Comparison of ENCODE assay signal across 21 cellular contexts in the genomic region with DNA sequence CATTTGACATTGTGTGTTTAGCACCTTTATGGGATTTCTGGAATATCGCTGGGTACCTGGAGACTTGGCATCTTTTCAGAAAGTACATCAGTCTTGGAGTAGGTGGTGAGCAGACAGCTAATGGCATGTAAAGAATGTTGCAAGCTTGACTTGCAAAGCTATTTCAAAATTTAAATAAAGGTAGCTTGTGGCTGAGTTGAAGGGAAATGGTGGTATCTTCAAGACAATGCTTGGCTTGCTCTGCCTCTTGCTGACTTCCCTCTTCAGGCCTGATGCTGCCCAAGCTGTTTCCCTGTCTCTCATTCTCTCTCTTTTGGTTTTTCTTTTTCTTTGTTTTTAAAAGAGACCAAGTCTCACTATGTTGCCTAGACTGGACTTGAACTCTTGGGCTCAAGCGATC. TPM values are rescaled to one million over a fixed set of nuclear protein-coding genes. Genes with fewer than 3 reads are reported as not detected.
A peak's percentile ranks its signal among the peaks of the same experiment; 100 is the strongest.
DNase-seq lines count a peak whose midpoint lies in the region; ATAC-seq and TF ChIP-seq lines count a peak whose summit lies in the region.
"Had no signal": no experiment of that assay in that cellular context is flagged by ENCODE, and none has a peak within 500 bp of the region (broad histone marks: within the 10 kb centered on the region; RNA-seq: fewer than 3 reads in every experiment).

No MANE protein-coding gene starts in this region.

- peaks cover 5% of the 10 kb centered on the region for H3K27me3 Mint-ChIP-seq in glutamatergic neuron (ENCODE audit: unreplicated experiment)
- no peaks in the 10 kb centered on the region for H3K27me3 Mint-ChIP-seq in type B pancreatic cell
- H3K27me3 Mint-ChIP-seq: CD4-positive, CD25-positive, alpha-beta regulatory T cell; stimulated activated memory B cell treated with anti-CD40 and anti-IgM and Interleukin-4, amounts not matched to agents 10 μg/mL and 1 μg/mL and 100 μg/mL, for 72 hours had no signal

- H3K4me1 Mint-ChIP-seq in glutamatergic neuron (ENCODE audit: low read depth, unreplicated experiment) = peaks cover 36% of the 10 kb centered on the region
- H3K4me1 Mint-ChIP-seq in type B pancreatic cell (ENCODE audit: unreplicated experiment) = peaks cover 59% of the 10 kb centered on the region
- H3K4me1 Mint-ChIP-seq: activated T-helper 17 cell treated with anti-CD3 and anti-CD28 coated beads, Interleukin-2, amount 50 U/mL, for 72 hours had no signal

- H3K79me2 ChIP-seq in PC-9 (ENCODE audit: low read depth) = peaks cover 33% of the 10 kb centered on the region

- no peak for DNase-seq in cardiac muscle cell (ENCODE audit: low read depth in 1 of 2, low spot score in 1 of 2)
- DNase-seq in left ventricle myocardium superior = no peak
- DNase-seq in RWPE2 (ENCODE audit: low spot score) = no peak
- DNase-seq in glutamatergic neuron = no peak
- peak; percentile 80 for DNase-seq in renal cortical epithelial cell (ENCODE audit: low read depth)
- DNase-seq in type B pancreatic cell (ENCODE audit: extremely low spot score, unreplicated experiment) = no peak
- no peak for DNase-seq in left cardiac atrium
- no peak for DNase-seq in PC-9
- DNase-seq: activated CD4-positive, alpha-beta memory T cell treated with anti-CD3 and anti-CD28 coated beads, Interleukin-2, amount 10 ng/mL, durations not matched to agents 7 days and 5 days; adrenal gland; CD4-positive, CD25-positive, alpha-beta regulatory T cell; colonic mucosa; NCI-H1417 treated with DMSO at 0.1 percent for 48 hours; transverse colon had no signal

- intact Hi-C loops in left ventricle myocardium superior (cut with micrococcal nuclease) (no loop called here), left cardiac atrium (cut with DNase I) (no loop called here), PC-9 (cut with micrococcal nuclease; ENCODE audit: unreplicated experiment) (no loop called here)

- TF ChIP-seq CTCF in cardiac muscle cell (IDR thresholded peaks at IDR 0.05; ENCODE audit: low read depth, low read length) = no peak
- no peak for TF ChIP-seq CTCF in RWPE2 (IDR thresholded peaks at IDR 0.05; ENCODE audit: poor library complexity, severe bottlenecking)
- TF ChIP-seq CTCF in glutamatergic neuron (IDR thresholded peaks at IDR 0.05; ENCODE audit: partially characterized antibody, unreplicated experiment) = no peak
- no peak for TF ChIP-seq CTCF in type B pancreatic cell (conservative IDR thresholded peaks at IDR 0.05)
- no peak for TF ChIP-seq CTCF in PC-9 (conservative IDR thresholded peaks at IDR 0.05)

- no TSS peak for BruUV-seq in PC-9 (replicated peaks; lab: Mats Ljungman, UMichigan)

- H3K4me3 ChIP-seq in cardiac muscle cell = no peak overlapping the region
- no peak overlapping the region for H3K4me3 ChIP-seq in RWPE2 (ENCODE audit: severe bottlenecking)
- H3K4me3 ChIP-seq in PC-9 = no peak overlapping the region
- H3K4me3 ChIP-seq: adrenal gland, colonic mucosa, gastroesophageal sphincter, SK-N-MC, skin epidermis, transverse colon had no signal

- H3K4me2 ChIP-seq in PC-9 = no peak overlapping the region

- H3K36me3 ChIP-seq in cardiac muscle cell (no peaks in the 10 kb centered on the region), RWPE2 (ENCODE audit: low read depth) (no peaks in the 10 kb centered on the region), PC-9 (ENCODE audit: low read depth) (no peaks in the 10 kb centered on the region)
- H3K36me3 ChIP-seq: adrenal gland, colonic mucosa, gastroesophageal sphincter, transverse colon had no signal

- H3K36me3 Mint-ChIP-seq in glutamatergic neuron (ENCODE audit: unreplicated experiment) (no peaks in the 10 kb centered on the region), type B pancreatic cell (peaks cover 4% of the 10 kb centered on the region)
- H3K36me3 Mint-ChIP-seq: CD4-positive, CD25-positive, alpha-beta regulatory T cell; stimulated activated memory B cell treated with anti-CD40 and anti-IgM and Interleukin-4, amounts not matched to agents 10 μg/mL and 1 μg/mL and 100 μg/mL, for 72 hours had no signal

- H3F3A ChIP-seq in PC-9 (ENCODE audit: insufficient read depth, low read depth) = no peaks in the 10 kb centered on the region

- no peak overlapping the region for H2AFZ ChIP-seq in PC-9

- CTCF ChIA-PET in PC-9 (lab: Charles Lee) = no interaction called here

- peaks cover 27% of the 10 kb centered on the region for H4K20me1 ChIP-seq in PC-9 (ENCODE audit: insufficient read depth)

- no peaks in the 10 kb centered on the region for H3K9me3 ChIP-seq in cardiac muscle cell (ENCODE audit: low read depth)
- H3K9me3 ChIP-seq in RWPE2 (ENCODE audit: severe bottlenecking) = no peaks in the 10 kb centered on the region
- no peaks in the 10 kb centered on the region for H3K9me3 ChIP-seq in PC-9 (ENCODE audit: insufficient read depth, low read depth)
- H3K9me3 ChIP-seq: adrenal gland, colonic mucosa, gastroesophageal sphincter, transverse colon had no signal

- no peak for ATAC-seq in left ventricle myocardium superior
- ATAC-seq in RWPE2 (ENCODE audit: low read depth) = peak; percentile 41; the same call in 2 of the 3 replicates
- no peak for ATAC-seq in left cardiac atrium
- ATAC-seq: activated T-helper 17 cell treated with anti-CD3 and anti-CD28 coated beads, Interleukin-2, amount 50 U/mL, for 72 hours; gastroesophageal sphincter; HCT116; stimulated activated memory B cell treated with anti-CD40 and anti-IgM and Interleukin-4, amounts not matched to agents 10 μg/mL and 1 μg/mL and 100 μg/mL, for 72 hours had no signal

- POLR2A ChIA-PET in PC-9 (lab: Charles Lee; ENCODE audit: unreplicated experiment) = no interaction called here

- H3K4me1 ChIP-seq in cardiac muscle cell (ENCODE audit: low read depth) = peaks cover 53% of the 10 kb centered on the region
- peaks cover 61% of the 10 kb centered on the region for H3K4me1 ChIP-seq in RWPE2 (ENCODE audit: insufficient read depth, poor library complexity, severe bottlenecking)
- peaks cover 4% of the 10 kb centered on the region for H3K4me1 ChIP-seq in PC-9 (replicated peaks; ENCODE audit: insufficient read depth)
- H3K4me1 ChIP-seq: colonic mucosa had no signal

- no peaks in the 10 kb centered on the region for H3K9me2 ChIP-seq in PC-9 (ENCODE audit: insufficient read depth)

- H3K9me3 Mint-ChIP-seq in glutamatergic neuron (ENCODE audit: unreplicated experiment) (peaks cover 4% of the 10 kb centered on the region), type B pancreatic cell (no peaks in the 10 kb centered on the region)
- H3K9me3 Mint-ChIP-seq: activated CD4-positive, alpha-beta memory T cell treated with anti-CD3 and anti-CD28 coated beads, Interleukin-2, amount 10 ng/mL, durations not matched to agents 7 days and 5 days; activated T-helper 17 cell treated with anti-CD3 and anti-CD28 coated beads, Interleukin-2, amount 50 U/mL, for 72 hours; IgD-negative memory B cell; stimulated activated memory B cell treated with anti-CD40 and anti-IgM and Interleukin-4, amounts not matched to agents 10 μg/mL and 1 μg/mL and 100 μg/mL, for 72 hours had no signal

- H3K27ac Mint-ChIP-seq in glutamatergic neuron (ENCODE audit: unreplicated experiment) (peak overlapping the region; percentile 30), type B pancreatic cell (no peak overlapping the region)
- H3K27ac Mint-ChIP-seq: activated CD4-positive, alpha-beta memory T cell treated with anti-CD3 and anti-CD28 coated beads, Interleukin-2, amount 10 ng/mL, durations not matched to agents 7 days and 5 days; activated T-helper 17 cell treated with anti-CD3 and anti-CD28 coated beads, Interleukin-2, amount 50 U/mL, for 72 hours; IgD-negative memory B cell; stimulated activated memory B cell treated with anti-CD40 and anti-IgM and Interleukin-4, amounts not matched to agents 10 μg/mL and 1 μg/mL and 100 μg/mL, for 72 hours had no signal

- no peaks in the 10 kb centered on the region for H3K27me3 ChIP-seq in cardiac muscle cell
- H3K27me3 ChIP-seq in RWPE2 (ENCODE audit: insufficient read depth, poor library complexity, severe bottlenecking) = no peaks in the 10 kb centered on the region
- H3K27me3 ChIP-seq in PC-9 (ENCODE audit: insufficient read depth, low read depth) = no peaks in the 10 kb centered on the region
- H3K27me3 ChIP-seq: adrenal gland, colonic mucosa, gastroesophageal sphincter, transverse colon had no signal

- H3K27ac ChIP-seq in cardiac muscle cell (peak overlapping the region; percentile 17), RWPE2 (ENCODE audit: poor library complexity, severe bottlenecking) (peak overlapping the region; percentile 63), PC-9 (no peak overlapping the region)
- H3K27ac ChIP-seq: adrenal gland, colonic mucosa, gastroesophageal sphincter, SK-N-MC, transverse colon had no signal

- H3K4me3 Mint-ChIP-seq in glutamatergic neuron (ENCODE audit: unreplicated experiment) (peak overlapping the region; percentile 9), type B pancreatic cell (no peak overlapping the region)
- H3K4me3 Mint-ChIP-seq: activated CD4-positive, alpha-beta memory T cell treated with anti-CD3 and anti-CD28 coated beads, Interleukin-2, amount 10 ng/mL, durations not matched to agents 7 days and 5 days; activated T-helper 17 cell treated with anti-CD3 and anti-CD28 coated beads, Interleukin-2, amount 50 U/mL, for 72 hours; CD4-positive, CD25-positive, alpha-beta regulatory T cell; IgD-negative memory B cell; stimulated activated memory B cell treated with anti-CD40 and anti-IgM and Interleukin-4, amounts not matched to agents 10 μg/mL and 1 μg/mL and 100 μg/mL, for 72 hours had no signal

RNA-seq across cellular contexts. Expression of gene ZNRF3, which starts 13.2 kb away (rescaled TPM):
- 35.4 and 40.4 TPM in 2 replicates for total RNA-seq in cardiac muscle cell
- 23.8 and 25.5 TPM in 2 replicates for polyA plus RNA-seq in cardiac muscle cell
- 6.9 TPM for total RNA-seq in left ventricle myocardium superior
- 8.3 TPM for total RNA-seq in glutamatergic neuron (ENCODE audit: unreplicated experiment)
- total RNA-seq in renal cortical epithelial cell = 6.1 and 26.9 TPM in 2 replicates
- 17.9 and 23.1 TPM in 2 replicates for total RNA-seq in type B pancreatic cell (ENCODE audit: low replicate concordance)
- 1 to 10 TPM; 5.2 to 6.6 TPM for total RNA-seq in left cardiac atrium
- 5.2 TPM in 2 replicates for total RNA-seq in PC-9 (2021)
